In genomic region chr11:9951714-9952275, GRCh38 we compare ENCODE assay signal across 26 cellular contexts.
DNase-seq lines count a peak whose midpoint lies in the region; ATAC-seq and TF ChIP-seq lines count a peak whose summit lies in the region.
"Had no signal": no experiment of that assay in that cellular context is flagged by ENCODE, and none has a peak within 500 bp of the region (broad histone marks: within the 10 kb centered on the region; RNA-seq: fewer than 3 reads in every experiment).

No MANE protein-coding gene starts in this region.

- H3K27ac Mint-ChIP-seq in activated CD4-positive, alpha-beta T cell treated with anti-CD3 and anti-CD28 coated beads, Interleukin-2, amount 10 ng/mL, durations not matched to agents 24 days and 14 days: no peak overlapping the region
- H3K27ac Mint-ChIP-seq: activated naive CD4-positive, alpha-beta T cell treated with anti-CD3 and anti-CD28 coated beads, Interleukin-2, amount 50 U/mL, for 24 hours; natural killer cell had no signal

- no peak for TF ChIP-seq CTCF in fibroblast of villous mesenchyme (IDR thresholded peaks at IDR 0.05; ENCODE audit: insufficient read depth, low read depth, low read length)
- TF ChIP-seq CTCF in gastrocnemius medialis (IDR thresholded peaks at IDR 0.05 in 4 of 5, conservative IDR thresholded peaks at IDR 0.05 in 1 of 5): no peak

- intact Hi-C loops in gastrocnemius medialis (cut with DNase I; ENCODE audit: low total_unique reads): no loop called here
- intact Hi-C loops in activated CD4-positive, alpha-beta T cell treated with anti-CD3 and anti-CD28 coated beads, Interleukin-2, amount 10 ng/mL, durations not matched to agents 24 days and 14 days (cut with micrococcal nuclease): no loop called here

- no peak for TF ChIP-seq POLR2A in gastrocnemius medialis (IDR thresholded peaks at IDR 0.05)

- in situ Hi-C loops in gastrocnemius medialis (cut with MboI; ENCODE audit: low sequenced_read_pairs in 4 of 4): no loop called here

- H3K9me3 ChIP-seq in adipocyte (ENCODE audit: control insufficient read depth, low read length) (no peaks in the 10 kb centered on the region), gastrocnemius medialis (no peaks in the 10 kb centered on the region)
- H3K9me3 ChIP-seq: BE2C, body of pancreas, pancreas, tibial artery had no signal

- H3K27me3 ChIP-seq in adipocyte (replicated peaks; ENCODE audit: control insufficient read depth, insufficient read depth, low read length) (no peaks in the 10 kb centered on the region), gastrocnemius medialis (no peaks in the 10 kb centered on the region)
- H3K27me3 ChIP-seq: BE2C, body of pancreas, foreskin keratinocyte, pancreas, tibial artery had no signal

- H3K27me3 Mint-ChIP-seq in activated CD4-positive, alpha-beta T cell treated with anti-CD3 and anti-CD28 coated beads, Interleukin-2, amount 10 ng/mL, durations not matched to agents 24 days and 14 days: peaks cover 2% of the 10 kb centered on the region
- H3K27me3 Mint-ChIP-seq: activated naive CD4-positive, alpha-beta T cell treated with anti-CD3 and anti-CD28 coated beads, Interleukin-2, amount 50 U/mL, for 24 hours had no signal

- peak overlapping the region; percentile 82 for H3K9ac ChIP-seq in adipocyte (ENCODE audit: low read length)

- H3K4me1 Mint-ChIP-seq in activated CD4-positive, alpha-beta T cell treated with anti-CD3 and anti-CD28 coated beads, Interleukin-2, amount 10 ng/mL, durations not matched to agents 24 days and 14 days: no peaks in the 10 kb centered on the region
- H3K4me1 Mint-ChIP-seq: activated naive CD4-positive, alpha-beta T cell treated with anti-CD3 and anti-CD28 coated beads, Interleukin-2, amount 50 U/mL, for 24 hours; natural killer cell had no signal

- H3K36me3 ChIP-seq in adipocyte (ENCODE audit: control insufficient read depth, insufficient read depth, low read length, severe bottlenecking) (peaks cover 15% of the 10 kb centered on the region), gastrocnemius medialis (no peaks in the 10 kb centered on the region)
- H3K36me3 ChIP-seq: BE2C, pancreas had no signal

- no peak for ATAC-seq in gastrocnemius medialis
- no peak for ATAC-seq in GM18502 (IDR thresholded peaks at IDR 0.05; ENCODE audit: poor library complexity, unreplicated experiment)
- ATAC-seq: body of pancreas, foreskin keratinocyte, natural killer cell, pancreas, Right ventricle myocardium inferior had no signal

- H3K9me3 Mint-ChIP-seq in activated CD4-positive, alpha-beta T cell treated with anti-CD3 and anti-CD28 coated beads, Interleukin-2, amount 10 ng/mL, durations not matched to agents 24 days and 14 days: no peaks in the 10 kb centered on the region
- H3K9me3 Mint-ChIP-seq: activated naive CD4-positive, alpha-beta T cell treated with anti-CD3 and anti-CD28 coated beads, Interleukin-2, amount 50 U/mL, for 24 hours; natural killer cell had no signal

- H3K36me3 Mint-ChIP-seq in activated CD4-positive, alpha-beta T cell treated with anti-CD3 and anti-CD28 coated beads, Interleukin-2, amount 10 ng/mL, durations not matched to agents 24 days and 14 days (ENCODE audit: low read depth): no peaks in the 10 kb centered on the region
- H3K36me3 Mint-ChIP-seq: natural killer cell had no signal

- no peak overlapping the region for H3K4me3 Mint-ChIP-seq in activated CD4-positive, alpha-beta T cell treated with anti-CD3 and anti-CD28 coated beads, Interleukin-2, amount 10 ng/mL, durations not matched to agents 24 days and 14 days
- H3K4me3 Mint-ChIP-seq: activated naive CD4-positive, alpha-beta T cell treated with anti-CD3 and anti-CD28 coated beads, Interleukin-2, amount 50 U/mL, for 24 hours; natural killer cell had no signal

- DNase-seq in GM04503 (ENCODE audit: low read depth): peak; percentile 26
- peak; percentile 63 for DNase-seq in adipocyte (ENCODE audit: low read depth)
- peak; percentile 22 for DNase-seq in fibroblast of villous mesenchyme (ENCODE audit: low read depth)
- DNase-seq in gastrocnemius medialis: no peak
- no peak for DNase-seq in activated CD4-positive, alpha-beta T cell treated with anti-CD3 and anti-CD28 coated beads, Interleukin-2, amount 10 ng/mL, durations not matched to agents 24 days and 14 days
- DNase-seq in SKM-1 treated with dmso at 0.1 percent for 144 hours (lab: John Stamatoyannopoulos, UW; ENCODE audit: unreplicated experiment): no peak
- DNase-seq: activated CD4-positive, alpha-beta T cell treated with anti-CD3 and anti-CD28 coated beads for 1 hour; BE2C; COR-L47; foreskin keratinocyte; MM.1S; natural killer cell; NCI-H1436 treated with DMSO at 0.1 percent for 48 hours; NCI-H2171; NCI-H526; pancreas; stimulated activated CD4-positive, alpha-beta T cell treated with anti-CD3 and anti-CD28 coated beads, Interleukin-2, amount 100 ng/mL, for 24 hours; stimulated activated naive CD4-positive, alpha-beta T cell; tibial artery had no signal

- peak overlapping the region in 3 of 4 donors; percentile 2 to 29 (median 8) for H3K27ac ChIP-seq in gastrocnemius medialis
- H3K27ac ChIP-seq: body of pancreas, coronary artery, foreskin keratinocyte, HL-60, pancreas, tibial artery had no signal

- H3K4me3 ChIP-seq in adipocyte (ENCODE audit: low read length): peak overlapping the region; percentile 16
- H3K4me3 ChIP-seq in fibroblast of villous mesenchyme (ENCODE audit: low read depth, low read length): no peak overlapping the region
- no peak overlapping the region for H3K4me3 ChIP-seq in gastrocnemius medialis
- H3K4me3 ChIP-seq: body of pancreas, coronary artery, pancreas, skin epidermis, tibial artery had no signal

- H3K4me1 ChIP-seq in adipocyte (ENCODE audit: control insufficient read depth, insufficient read depth, low read length) (peaks cover 42% of the 10 kb centered on the region), gastrocnemius medialis (no peaks in the 10 kb centered on the region)
- H3K4me1 ChIP-seq: BE2C, body of pancreas, foreskin keratinocyte, pancreas had no signal

Comparison
In these comparisons a context has a peak if more than half of its experiments do, and no peak if none do; other contexts are left out.
1. DNase-seq: peak in GM04503 (single experiment), adipocyte (single experiment) and fibroblast of villous mesenchyme (single experiment); none in gastrocnemius medialis (0 of 2), activated CD4-positive, alpha-beta T cell treated with anti-CD3 and anti-CD28 coated beads, Interleukin-2, amount 10 ng/mL, durations not matched to agents 24 days and 14 days (single experiment) and SKM-1 treated with dmso at 0.1 percent for 144 hours (single experiment).